Comparison of ENCODE assay signal across 14 cellular contexts in genomic region chr1:210262167-210262896, GRCh38. TPM values are rescaled to one million over a fixed set of nuclear protein-coding genes. Genes with fewer than 3 reads are reported as not detected.
DNase-seq lines count a peak whose midpoint lies in the region; ATAC-seq and TF ChIP-seq lines count a peak whose summit lies in the region.
"Had no signal": no experiment of that assay in that cellular context is flagged by ENCODE, and none has a peak within 500 bp of the region (broad histone marks: within the 10 kb centered on the region; RNA-seq: fewer than 3 reads in every experiment).

No MANE protein-coding gene starts in this region.

- H3K36me3 ChIP-seq in SJSA1: no peaks in the 10 kb centered on the region
- H3K36me3 ChIP-seq in psoas muscle (ENCODE audit: insufficient read depth in 1 of 2, low read depth in 1 of 2): no peaks in the 10 kb centered on the region

- intact Hi-C loops in psoas muscle (cut with DNase I): no loop called here

- H3K9me3 Mint-ChIP-seq in activated T-cell treated with anti-CD3 and anti-CD28 coated beads, Interleukin-2, amount 50 U/mL, for 24 hours: no peaks in the 10 kb centered on the region
- H3K9me3 Mint-ChIP-seq: activated naive CD4-positive, alpha-beta T cell treated with anti-CD3 and anti-CD28 coated beads, Interleukin-2, amount 50 U/mL, for 24 hours; CD8-positive, alpha-beta memory T cell; naive B cell had no signal

- 22 to 31% (median 29%) methylated on average over 8 of the region's 8 CpGs for WGBS in psoas muscle, 3 donors

- no peak overlapping the region for H3K4me3 Mint-ChIP-seq in activated T-cell treated with anti-CD3 and anti-CD28 coated beads, Interleukin-2, amount 50 U/mL, for 24 hours
- H3K4me3 Mint-ChIP-seq: activated naive CD4-positive, alpha-beta T cell treated with anti-CD3 and anti-CD28 coated beads, Interleukin-2, amount 50 U/mL, for 24 hours; CD8-positive, alpha-beta memory T cell; naive B cell had no signal

- ATAC-seq in psoas muscle (peak in 1 of 4 donors; percentile 25), HG03460 (IDR thresholded peaks at IDR 0.05; ENCODE audit: unreplicated experiment) (no peak), GM19467 (IDR thresholded peaks at IDR 0.05; ENCODE audit: unreplicated experiment) (no peak)
- ATAC-seq: esophagus mucosa had no signal

- H3K4me1 ChIP-seq in SJSA1 (replicated peaks) (peaks cover 62% of the 10 kb centered on the region), psoas muscle (no peaks in the 10 kb centered on the region)

- no peaks in the 10 kb centered on the region for H3K4me1 Mint-ChIP-seq in activated T-cell treated with anti-CD3 and anti-CD28 coated beads, Interleukin-2, amount 50 U/mL, for 24 hours (ENCODE audit: low read depth)
- H3K4me1 Mint-ChIP-seq: activated naive CD4-positive, alpha-beta T cell treated with anti-CD3 and anti-CD28 coated beads, Interleukin-2, amount 50 U/mL, for 24 hours; CD8-positive, alpha-beta memory T cell; naive B cell had no signal

- no peaks in the 10 kb centered on the region for H3K9me3 ChIP-seq in SJSA1 (replicated peaks)
- H3K9me3 ChIP-seq in psoas muscle: no peaks in the 10 kb centered on the region

- peaks cover 16% of the 10 kb centered on the region for H3K27me3 Mint-ChIP-seq in activated T-cell treated with anti-CD3 and anti-CD28 coated beads, Interleukin-2, amount 50 U/mL, for 24 hours
- H3K27me3 Mint-ChIP-seq: activated naive CD4-positive, alpha-beta T cell treated with anti-CD3 and anti-CD28 coated beads, Interleukin-2, amount 50 U/mL, for 24 hours had no signal

- TF ChIP-seq CTCF in psoas muscle (IDR thresholded peaks at IDR 0.05): no peak

- H3K27ac ChIP-seq in SJSA1: peak overlapping the region; percentile 46
- peak overlapping the region; percentile 9 for H3K27ac ChIP-seq in psoas muscle

- no peak overlapping the region for H3K27ac Mint-ChIP-seq in activated T-cell treated with anti-CD3 and anti-CD28 coated beads, Interleukin-2, amount 50 U/mL, for 24 hours
- H3K27ac Mint-ChIP-seq: activated naive CD4-positive, alpha-beta T cell treated with anti-CD3 and anti-CD28 coated beads, Interleukin-2, amount 50 U/mL, for 24 hours; CD8-positive, alpha-beta memory T cell; naive B cell had no signal

- DNase-seq in AG20443 (ENCODE audit: low spot score) (peak; percentile 71), SJSA1 (ENCODE audit: low read depth in 1 of 2, low spot score in 2 of 2) (peak in 1 of 2 experiments; percentile 84), foreskin melanocyte (peak; percentile 78), psoas muscle (no peak), NCI-H1092 treated with DMSO at 0.1 percent for 48 hours (lab: John Stamatoyannopoulos, UW) (no peak)
- DNase-seq in activated T-cell treated with anti-CD3 and anti-CD28 coated beads, Interleukin-2, amount 50 U/mL, for 24 hours: no peak
- DNase-seq: activated CD4-positive, alpha-beta T cell treated with anti-CD3 and anti-CD28 coated beads for 48 hours; CD8-positive, alpha-beta memory T cell; naive B cell; NCI-H1436 had no signal

- H3K27me3 ChIP-seq in SJSA1 (replicated peaks) (no peaks in the 10 kb centered on the region), psoas muscle (ENCODE audit: insufficient read depth in 3 of 3, low read length in 2 of 3) (peaks cover 0 to 4% (median 0%) of the 10 kb centered on the region in 3 donors)

- H3K4me3 ChIP-seq in SJSA1 (no peak overlapping the region), psoas muscle (no peak overlapping the region)

- no peaks in the 10 kb centered on the region for H3K36me3 Mint-ChIP-seq in activated T-cell treated with anti-CD3 and anti-CD28 coated beads, Interleukin-2, amount 50 U/mL, for 24 hours (ENCODE audit: low read depth)
- H3K36me3 Mint-ChIP-seq: activated naive CD4-positive, alpha-beta T cell treated with anti-CD3 and anti-CD28 coated beads, Interleukin-2, amount 50 U/mL, for 24 hours; CD8-positive, alpha-beta memory T cell; naive B cell had no signal

RNA-seq across cellular contexts. Expression of gene SERTAD4, which starts 29.7 kb away (rescaled TPM):
- total RNA-seq in SJSA1 (2014; rRNA removed; shearing (Covaris generic)): 4.8 and 6.6 TPM in 2 replicates
- total RNA-seq in psoas muscle: 1 to 10 TPM in 1 of 4 donors, under 1 TPM in 3; 0.17 to 1.3 (median 0.36) TPM
- polyA plus RNA-seq in psoas muscle: under 1 TPM; 0.12 to 0.25 (median 0.18) TPM
- total RNA-seq: CD8-positive, alpha-beta memory T cell had no signal
- polyA plus RNA-seq: CD8-positive, alpha-beta memory T cell had no signal

Comparison
In these comparisons a context has a peak if more than half of its experiments do, and no peak if none do; other contexts are left out.
1. DNase-seq: peak in AG20443 (single experiment) and foreskin melanocyte (single experiment); none in psoas muscle (0 of 2), activated T-cell treated with anti-CD3 and anti-CD28 coated beads, Interleukin-2, amount 50 U/mL, for 24 hours (single experiment) and NCI-H1092 treated with DMSO at 0.1 percent for 48 hours (single experiment).